Comparison of ENCODE assay signal across 24 cellular contexts in genomic region chr6:81331526-81331925, GRCh38.
DNase-seq lines count a peak whose midpoint lies in the region; ATAC-seq and TF ChIP-seq lines count a peak whose summit lies in the region.
"Had no signal": no experiment of that assay in that cellular context is flagged by ENCODE, and none has a peak within 500 bp of the region (broad histone marks: within the 10 kb centered on the region; RNA-seq: fewer than 3 reads in every experiment).

No MANE protein-coding gene starts in this region.

- no peak for ATAC-seq in GM21360 (IDR thresholded peaks at IDR 0.05; ENCODE audit: unreplicated experiment)
- ATAC-seq: activated T-cell treated with anti-CD3 and anti-CD28 coated beads, Interleukin-2, amount 50 U/mL, for 4 hours; gastroesophageal sphincter; stimulated activated naive CD8-positive, alpha-beta T cell treated with anti-CD3 and anti-CD28 coated beads, Interleukin-15, amount 100 ng/mL, for 72 hours had no signal

- DNase-seq in A172 (ENCODE audit: low spot score) (peak; percentile 1), GM04503 (ENCODE audit: low read depth) (peak; percentile 82), fibroblast of mammary gland (ENCODE audit: low read depth) (peak; percentile 52), KBM-7 (no peak), DMS153 treated with DMSO at 0.1 percent for 48 hours (lab: John Stamatoyannopoulos, UW; ENCODE audit: unreplicated experiment) (no peak)
- DNase-seq in activated CD4-positive, alpha-beta T cell treated with anti-CD3 and anti-CD28 coated beads for 1 hour = no peak
- DNase-seq: 8988T; activated naive CD4-positive, alpha-beta T cell treated with anti-CD3 and anti-CD28 coated beads for 36 hours; activated T-cell treated with anti-CD3 and anti-CD28 coated beads, Interleukin-2, amount 50 U/mL, for 4 hours; H9; KG1; naive B cell; NCI-H187; NCI-H345; NCI-H82; Right ventricle myocardium superior; stimulated activated CD4-positive, alpha-beta T cell treated with anti-CD3 and anti-CD28 coated beads, Interleukin-12 subunit alpha, Interleukin-12 subunit beta, amount 100 ng/mL, for 4 hours; stimulated activated naive CD8-positive, alpha-beta T cell treated with anti-CD3 and anti-CD28 coated beads, Interleukin-15, amount 100 ng/mL, for 72 hours had no signal

- H3K36me3 ChIP-seq in OCI-LY3 (replicated peaks; ENCODE audit: low read depth, low read length) = no peaks in the 10 kb centered on the region
- H3K36me3 ChIP-seq: gastroesophageal sphincter, right atrium auricular region had no signal

- in situ Hi-C loops in KBM-7 (cut with MboI; ENCODE audit: low pct_unique_long_range_greater_than_20kb, low sequenced_read_pairs) = no loop called here

- H3K9me3 ChIP-seq in OCI-LY3 (ENCODE audit: insufficient read depth, low read length) = no peaks in the 10 kb centered on the region
- H3K9me3 ChIP-seq: right atrium auricular region had no signal

- H4K20me1 ChIP-seq in OCI-LY3 (ENCODE audit: insufficient read depth, low read length) = no peaks in the 10 kb centered on the region

- H3K9ac ChIP-seq in OCI-LY3 (ENCODE audit: low read length) = no peak overlapping the region

- peaks cover 6% of the 10 kb centered on the region; the same call in 1 of the 2 replicates for H3K4me1 ChIP-seq in OCI-LY3 (ENCODE audit: low read length)
- H3K4me1 ChIP-seq: gastroesophageal sphincter, right atrium auricular region had no signal

- TF ChIP-seq CTCF in OCI-LY3 (IDR thresholded peaks at IDR 0.05; ENCODE audit: low read depth, low read length) (no peak), fibroblast of mammary gland (conservative IDR thresholded peaks at IDR 0.05; ENCODE audit: control insufficient read depth, insufficient read depth, low read depth, low read length) (no peak)

- peak overlapping the region; percentile 58; the same call in 1 of the 2 replicates for H2AFZ ChIP-seq in OCI-LY3 (ENCODE audit: low read depth, low read length)

- H3K79me2 ChIP-seq in OCI-LY3 (ENCODE audit: low read length) = no peaks in the 10 kb centered on the region

- no peak overlapping the region for H3K27ac ChIP-seq in OCI-LY3 (ENCODE audit: low read length)
- H3K27ac ChIP-seq: C4-2B, epithelial cell of prostate, gastroesophageal sphincter, right atrium auricular region had no signal

- H3K27me3 ChIP-seq in OCI-LY3 (ENCODE audit: low read depth, low read length) = no peaks in the 10 kb centered on the region
- H3K27me3 ChIP-seq: gastroesophageal sphincter, right atrium auricular region had no signal

- peak overlapping the region; percentile 39 for H3K4me2 ChIP-seq in OCI-LY3 (ENCODE audit: low read length)

- H3K4me3 ChIP-seq in OCI-LY3 (ENCODE audit: low read length) (peak overlapping the region; percentile 16), fibroblast of mammary gland (ENCODE audit: control insufficient read depth, low read depth, low read length) (no peak overlapping the region)
- H3K4me3 ChIP-seq: gastroesophageal sphincter, right atrium auricular region had no signal

Comparison
In these comparisons a context has a peak if more than half of its experiments do, and no peak if none do; other contexts are left out.
1. DNase-seq: peak in A172 (single experiment), GM04503 (single experiment) and fibroblast of mammary gland (single experiment); none in KBM-7 (single experiment), DMS153 treated with DMSO at 0.1 percent for 48 hours (single experiment) and activated CD4-positive, alpha-beta T cell treated with anti-CD3 and anti-CD28 coated beads for 1 hour (single experiment).